8 cellular contexts compared by ENCODE assay signal in genomic region chr2:173965372-173966025, GRCh38. TPM values are rescaled to one million over a fixed set of nuclear protein-coding genes. Genes with fewer than 3 reads are reported as not detected.
DNase-seq lines count a peak whose midpoint lies in the region; ATAC-seq and TF ChIP-seq lines count a peak whose summit lies in the region.

Gene SP3 (minus strand): TSS chr2:173965373. CDS start chr2:173965171, 202 bp downstream.

- peak within 1 kb of the TSS; percentile 98 for H2BK5ac ChIP-seq in IMR-90 (ENCODE audit: low read depth, low read length, poor library complexity, severe bottlenecking)

- peak within 1 kb of the TSS; percentile 75 for H2BK120ac ChIP-seq in IMR-90 (ENCODE audit: low read depth, low read length)

- H2AK5ac ChIP-seq in IMR-90 (ENCODE audit: low read depth, low read length): peak within 1 kb of the TSS; percentile 83

- H3K27me3 ChIP-seq in IMR-90 (ENCODE audit: control insufficient read depth, insufficient read depth, low read length) (no peaks in the 10 kb centered on the region), PC-3 (ENCODE audit: low read length) (no peaks in the 10 kb centered on the region)

- H3K4me3 ChIP-seq in IMR-90 (ENCODE audit: insufficient read depth, low read depth, low read length) (peak within 1 kb of the TSS; percentile 93), PC-3 (ENCODE audit: low read length) (peak within 1 kb of the TSS; percentile 82)

- no peak for TF ChIP-seq CTCF in IMR-90 (conservative IDR thresholded peaks at IDR 0.05; ENCODE audit: low read depth, low read length)
- TF ChIP-seq CTCF in PC-3 (conservative IDR thresholded peaks at IDR 0.05; ENCODE audit: low read depth, low read length): no peak

- POLR2A ChIA-PET in IMR-90 (lab: Charles Lee; ENCODE audit: unreplicated experiment): interaction anchor here (0.5 to 0.9 kb wide), 5 partner anchors 26 to 351 kb away, joined by 3 to 8 read pairs (median 3); no protein-coding TSS in a partner anchor
- POLR2A ChIA-PET in PC-3 (lab: Charles Lee; ENCODE audit: unreplicated experiment): interaction anchor here (0.6 kb wide), 1 partner anchor 153 kb away, joined by 3 read pairs; no protein-coding TSS in a partner anchor

- CTCF ChIA-PET in IMR-90 (lab: Yijun Ruan, JAX) (interaction anchor here (0.6 kb wide), 2 partner anchors 149 to 356 kb away, joined by 3 read pairs; no protein-coding TSS in a partner anchor), PC-3 (lab: Charles Lee) (no interaction called here)

- H3K9ac ChIP-seq in IMR-90 (ENCODE audit: low read depth, low read length) (peak within 1 kb of the TSS; percentile 99), PC-3 (ENCODE audit: low read length) (peak within 1 kb of the TSS; percentile 99)

- peak within 1 kb of the TSS; percentile 66; the same call in 1 of the 3 replicates for H2BK15ac ChIP-seq in IMR-90 (ENCODE audit: low read depth, low read length)

- H2BK20ac ChIP-seq in IMR-90 (ENCODE audit: low read depth, low read length): peak within 1 kb of the TSS; percentile 60; the same call in 1 of the 2 replicates

- peak within 1 kb of the TSS; percentile 95 for H3K18ac ChIP-seq in IMR-90 (ENCODE audit: low read depth, low read length)

- intact Hi-C loops in IMR-90 (cut with micrococcal nuclease): loop anchor here (1.0 to 10.0 kb wide), 2 partner anchors 75 to 279 kb away; partner anchors contain the start of gene OLA1
- intact Hi-C loops in PC-3 (cut with micrococcal nuclease): loop anchor here (10.0 kb wide), 1 partner anchor 1199 kb away; the partner anchor contains the start of gene ATF2

- peak within 1 kb of the TSS; percentile 96 for H3K4ac ChIP-seq in IMR-90 (ENCODE audit: low read depth, low read length)

- TF ChIP-seq RAD21 in IMR-90 (IDR thresholded peaks at IDR 0.05; ENCODE audit: low read length): no peak; the same call in 1 of the 2 replicates

- H3K4me2 ChIP-seq in IMR-90 (ENCODE audit: low read depth, low read length): peak within 1 kb of the TSS; percentile 99
- peak within 1 kb of the TSS; percentile 95 for H3K4me2 ChIP-seq in PC-3 (ENCODE audit: low read length)

- H3K9me3 ChIP-seq in IMR-90 (ENCODE audit: control insufficient read depth, insufficient read depth, low read length) (no peaks in the 10 kb centered on the region), PC-3 (ENCODE audit: low read length) (no peaks in the 10 kb centered on the region)

- peaks cover 3% of the 10 kb centered on the region for H3K9me1 ChIP-seq in IMR-90 (ENCODE audit: insufficient read depth, low read length)

- no peaks in the 10 kb centered on the region for H3K9me2 ChIP-seq in PC-3 (replicated peaks; ENCODE audit: low read length)

- TF ChIP-seq POLR2A in IMR-90 (IDR thresholded peaks at IDR 0.05; ENCODE audit: low read depth, low read length): no peak

- no peaks in the 10 kb centered on the region for H3K36me3 ChIP-seq in IMR-90 (ENCODE audit: control insufficient read depth, insufficient read depth, low read length)
- H3K36me3 ChIP-seq in PC-3 (ENCODE audit: low read depth, low read length): 0 out of 2 replicates have a peak, but pooled peaks cover 5% of the 10 kb centered on the region

- H3K79me1 ChIP-seq in IMR-90 (ENCODE audit: low read depth in 1 of 2, low read length in 2 of 2): peaks cover 11 to 19% of the 10 kb centered on the region in 2 experiments; a peak in 3 of 4 replicates

- peak within 1 kb of the TSS; percentile 98 for H3K14ac ChIP-seq in IMR-90 (replicated peaks; ENCODE audit: low read depth, low read length)

- H4K20me1 ChIP-seq in IMR-90 (ENCODE audit: insufficient read depth, low read length) (peaks cover 9% of the 10 kb centered on the region; the same call in 1 of the 2 replicates), PC-3 (ENCODE audit: low read length) (peaks cover 13% of the 10 kb centered on the region; the same call in 1 of the 2 replicates)

- DNase-seq in DMS 273 treated with DMSO at 0.1 percent for 48 hours (lab: John Stamatoyannopoulos, UW) (peak; percentile 94), IMR-90 (peak; percentile 97), PC-3 (peak; percentile 96), activated T-cell treated with anti-CD3 and anti-CD28 coated beads for 48 hours (ENCODE audit: low read depth) (peak; percentile 93), epithelial cell of prostate (ENCODE audit: low read depth, low spot score) (peak; percentile 87), mucosa of gallbladder (ENCODE audit: low spot score) (peak; percentile 98)
- peak; percentile 87 to 91 for DNase-seq in stimulated activated CD8-positive, alpha-beta memory T cell treated with anti-CD3 and anti-CD28 coated beads, Interleukin-4, amount 100 ng/mL, for 4 hours (ENCODE audit: low read depth in 2 of 2, low spot score in 1 of 2)

- H3K56ac ChIP-seq in IMR-90 (ENCODE audit: extremely low read depth, insufficient read depth, low read length): peak within 1 kb of the TSS; percentile 99

- peak within 1 kb of the TSS; percentile 96 for H4K5ac ChIP-seq in IMR-90 (ENCODE audit: low read depth, low read length)

- peak; percentile 76 for ATAC-seq in GM21528 (IDR thresholded peaks at IDR 0.05; ENCODE audit: low FRiP score, unreplicated experiment)
- peak; percentile 66 for ATAC-seq in IMR-90 (ENCODE audit: low read depth)
- ATAC-seq in PC-3: peak; percentile 74

- dilution Hi-C loops in IMR-90 (cut with HindIII; ENCODE audit: low sequenced_read_pairs, unreplicated experiment): no loop called here

- no TSS peak for BruUV-seq in IMR-90 (replicated peaks; lab: Mats Ljungman, UMichigan)
- no TSS peak for BruUV-seq in PC-3 (replicated peaks; lab: Mats Ljungman, UMichigan)

- peak within 1 kb of the TSS; percentile 90 for H4K91ac ChIP-seq in IMR-90 (ENCODE audit: insufficient read depth, low read depth, low read length)

- 0% methylated on average over 10 of the region's 52 CpGs; no CpG with 5 or more reads in 1 of the 2 experiments for whole genome bisulfite sequencing in IMR-90 (ENCODE audit: extremely low coverage in 2 of 2, insufficient read length in 1 of 2), 2 experiments

- H3K4me1 ChIP-seq in IMR-90 (ENCODE audit: control insufficient read depth, insufficient read depth, low read length): peaks cover 7% of the 10 kb centered on the region
- H3K4me1 ChIP-seq in PC-3 (ENCODE audit: insufficient read depth, low read length): peaks cover 24% of the 10 kb centered on the region

- H3K23ac ChIP-seq in IMR-90 (ENCODE audit: low read depth, low read length): peak within 1 kb of the TSS; percentile 97

- H4K8ac ChIP-seq in IMR-90 (ENCODE audit: low read depth in 2 of 2, low read length in 2 of 2): peak within 1 kb of the TSS; percentile 75 to 95

- no peaks in the 10 kb centered on the region for H3F3A ChIP-seq in PC-3 (ENCODE audit: low read length, unreplicated experiment)

- in situ Hi-C loops in IMR-90 (cut with MboI; ENCODE audit: low sequenced_read_pairs): no loop called here

- H2AFZ ChIP-seq in IMR-90 (replicated peaks; ENCODE audit: low read length, poor library complexity) (peak within 1 kb of the TSS; percentile 93), PC-3 (ENCODE audit: low read length) (peak within 1 kb of the TSS; percentile 67)

- peak within 1 kb of the TSS; percentile 100 for H2AK9ac ChIP-seq in IMR-90 (replicated peaks; ENCODE audit: low read depth, low read length, poor library complexity)

- H3K79me2 ChIP-seq in PC-3 (ENCODE audit: low read length): peaks cover 39% of the 10 kb centered on the region

- peak within 1 kb of the TSS; percentile 99 for H3K27ac ChIP-seq in IMR-90 (ENCODE audit: insufficient read depth, low read length)
- H3K27ac ChIP-seq in PC-3 (ENCODE audit: low read length): peak within 1 kb of the TSS; percentile 95
- H3K27ac ChIP-seq in epithelial cell of prostate: peak within 1 kb of the TSS; percentile 99

TF ChIP-seq in IMR-90, 13 proteins besides CTCF, POLR2A, EP300 and RAD21:
- TF ChIP-seq, protein P1, sequence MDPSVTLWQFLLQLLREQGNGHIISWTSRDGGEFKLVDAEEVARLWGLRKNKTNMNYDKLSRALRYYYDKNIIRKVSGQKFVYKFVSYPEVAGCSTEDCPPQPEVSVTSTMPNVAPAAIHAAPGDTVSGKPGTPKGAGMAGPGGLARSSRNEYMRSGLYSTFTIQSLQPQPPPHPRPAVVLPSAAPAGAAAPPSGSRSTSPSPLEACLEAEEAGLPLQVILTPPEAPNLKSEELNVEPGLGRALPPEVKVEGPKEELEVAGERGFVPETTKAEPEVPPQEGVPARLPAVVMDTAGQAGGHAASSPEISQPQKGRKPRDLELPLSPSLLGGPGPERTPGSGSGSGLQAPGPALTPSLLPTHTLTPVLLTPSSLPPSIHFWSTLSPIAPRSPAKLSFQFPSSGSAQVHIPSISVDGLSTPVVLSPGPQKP (IDR thresholded peaks at IDR 0.05; ENCODE audit: borderline replicate concordance, low read depth, low read length): no peak
- TF ChIP-seq FOS (IDR thresholded peaks at IDR 0.05; ENCODE audit: low read depth, low read length) (peak; percentile 41; the same call in 1 of the 2 replicates), MAZ (IDR thresholded peaks at IDR 0.05; ENCODE audit: borderline replicate concordance, low read depth, low read length) (peak; percentile 87)

RNA-seq across cellular contexts. Expression of gene SP3, which starts in this region (rescaled TPM):
- 136 and 137 TPM in 2 replicates for total RNA-seq in IMR-90 (2012; rRNA removed)
- polyA plus RNA-seq in IMR-90 (2012; rRNA removed): 19.9 and 26.7 TPM in 2 replicates
- 4.2 and 6.6 TPM in 2 replicates for polyA plus RNA-seq in IMR-90 (2012; cell fraction: cytosol; rRNA removed)
- polyA plus RNA-seq in IMR-90 (2012; cell fraction: nucleus; rRNA removed; ENCODE audit: low replicate concordance): 6.3 and 36.0 TPM in 2 replicates
- total RNA-seq in PC-3 (2014; rRNA removed): 82.2 and 117 TPM in 2 replicates
- total RNA-seq in mucosa of gallbladder: 66.0 TPM

Comparison
In these comparisons a context has a peak if more than half of its experiments do, and no peak if none do; other contexts are left out.
1. Peak in every context shown above with its lines: DNase-seq, ATAC-seq, H3K4me3 ChIP-seq and H3K27ac ChIP-seq.